25 cellular contexts compared by ENCODE assay signal in genomic region chr21:45225041-45225740, GRCh38.
DNase-seq lines count a peak whose midpoint lies in the region; ATAC-seq and TF ChIP-seq lines count a peak whose summit lies in the region.
"Had no signal": no experiment of that assay in that cellular context is flagged by ENCODE, and none has a peak within 500 bp of the region (broad histone marks: within the 10 kb centered on the region; RNA-seq: fewer than 3 reads in every experiment).

No MANE protein-coding gene starts in this region.

- intact Hi-C loops in tibial artery (cut with DNase I; ENCODE audit: low total_unique reads), result loop anchor here (10.0 kb wide), 1 partner anchor 50 kb away; no protein-coding TSS in a partner anchor

- peaks cover 16% of the 10 kb centered on the region for H3K27me3 Mint-ChIP-seq in activated CD8-positive, alpha-beta memory T cell treated with anti-CD3 and anti-CD28 coated beads, Interleukin-2, amount 10 ng/mL, durations not matched to agents 7 days and 5 days
- no peaks in the 10 kb centered on the region for H3K27me3 Mint-ChIP-seq in activated T-helper 17 cell treated with anti-CD3 and anti-CD28 coated beads, Interleukin-2, amount 50 U/mL, for 72 hours
- no peaks in the 10 kb centered on the region for H3K27me3 Mint-ChIP-seq in naive B cell

- H3K4me3 ChIP-seq in H7 (ENCODE audit: insufficient read depth, low read depth, low read length) (no peak overlapping the region), tibial artery (no peak overlapping the region)
- H3K4me3 ChIP-seq: breast epithelium, heart right ventricle, smooth muscle cell, stomach, tibial nerve had no signal

- H3K36me3 Mint-ChIP-seq in activated CD8-positive, alpha-beta memory T cell treated with anti-CD3 and anti-CD28 coated beads, Interleukin-2, amount 10 ng/mL, durations not matched to agents 7 days and 5 days, result peaks cover 12% of the 10 kb centered on the region
- H3K36me3 Mint-ChIP-seq in activated T-helper 17 cell treated with anti-CD3 and anti-CD28 coated beads, Interleukin-2, amount 50 U/mL, for 72 hours (ENCODE audit: low read depth), result peaks cover 8% of the 10 kb centered on the region
- H3K36me3 Mint-ChIP-seq in naive B cell, result peaks cover 5 to 9% of the 10 kb centered on the region in 2 donors

- H3K36me3 ChIP-seq in H7 (replicated peaks; ENCODE audit: control insufficient read depth, insufficient read depth, low read length) (no peaks in the 10 kb centered on the region), tibial artery (peaks cover 37 to 54% (median 43%) of the 10 kb centered on the region in 3 donors)
- H3K36me3 ChIP-seq: breast epithelium had no signal

- H3K27ac ChIP-seq in tibial artery, result no peak overlapping the region
- H3K27ac ChIP-seq: breast epithelium, KMS-11, parathyroid adenoma, tibial nerve had no signal

- no peak for DNase-seq in activated CD8-positive, alpha-beta memory T cell treated with anti-CD3 and anti-CD28 coated beads, Interleukin-2, amount 10 ng/mL, durations not matched to agents 7 days and 5 days
- DNase-seq in activated CD8-positive, alpha-beta memory T cell treated with anti-CD3 and anti-CD28 coated beads, Interleukin-2, amount 50 U/mL, for 48 hours, result no peak
- peak; percentile 31 for DNase-seq in H7
- no peak for DNase-seq in naive B cell
- DNase-seq in KBM-7, result no peak
- DNase-seq in tibial artery, result no peak
- no peak for DNase-seq in Ammon's horn (ENCODE audit: low spot score)
- DNase-seq: amniotic stem cell, esophagus squamous epithelium, foreskin melanocyte, heart right ventricle, NCI-H1417 treated with DMSO at 0.1 percent for 48 hours, NCI-H2081, NCI-H226, NCI-H774, SK-N-SH, stomach had no signal

- H3K9me3 ChIP-seq in tibial artery, result no peaks in the 10 kb centered on the region
- H3K9me3 ChIP-seq: breast epithelium, esophagus squamous epithelium, heart right ventricle, SK-N-SH, stomach, tibial nerve had no signal

- in situ Hi-C loops in KBM-7 (cut with MboI; ENCODE audit: low pct_unique_long_range_greater_than_20kb, low sequenced_read_pairs), result no loop called here

- CTCF ChIA-PET in activated CD8-positive, alpha-beta memory T cell treated with anti-CD3 and anti-CD28 coated beads, Interleukin-2, amount 10 ng/mL, durations not matched to agents 7 days and 5 days (lab: Charles Lee), result interaction anchor here (1.0 to 1.3 kb wide), 4 partner anchors 11 to 88 kb away, joined by 3 to 4 read pairs (median 4); no protein-coding TSS in a partner anchor

- peak overlapping the region; percentile 83 for H3K27ac Mint-ChIP-seq in activated CD8-positive, alpha-beta memory T cell treated with anti-CD3 and anti-CD28 coated beads, Interleukin-2, amount 10 ng/mL, durations not matched to agents 7 days and 5 days
- H3K27ac Mint-ChIP-seq in activated T-helper 17 cell treated with anti-CD3 and anti-CD28 coated beads, Interleukin-2, amount 50 U/mL, for 72 hours, result peak overlapping the region; percentile 79
- peak overlapping the region in 4 of 6 donors; percentile 4 to 69 (median 42) for H3K27ac Mint-ChIP-seq in naive B cell

- no peak for ATAC-seq in activated CD8-positive, alpha-beta memory T cell treated with anti-CD3 and anti-CD28 coated beads, Interleukin-2, amount 10 ng/mL, durations not matched to agents 7 days and 5 days
- ATAC-seq in activated T-helper 17 cell treated with anti-CD3 and anti-CD28 coated beads, Interleukin-2, amount 50 U/mL, for 72 hours (replicated peaks), result no peak
- no peak for ATAC-seq in naive B cell (ENCODE audit: low read depth in 2 of 2)
- ATAC-seq: HCT116 had no signal

- peaks cover 59% of the 10 kb centered on the region for H3K4me1 Mint-ChIP-seq in activated CD8-positive, alpha-beta memory T cell treated with anti-CD3 and anti-CD28 coated beads, Interleukin-2, amount 10 ng/mL, durations not matched to agents 7 days and 5 days
- peaks cover 19% of the 10 kb centered on the region for H3K4me1 Mint-ChIP-seq in activated T-helper 17 cell treated with anti-CD3 and anti-CD28 coated beads, Interleukin-2, amount 50 U/mL, for 72 hours
- peaks cover 7 to 23% (median 8%) of the 10 kb centered on the region in 3 donors for H3K4me1 Mint-ChIP-seq in naive B cell
- H3K4me1 Mint-ChIP-seq: neural crest cell had no signal

- peaks cover 0 to 17% (median 9%) of the 10 kb centered on the region in 4 donors for H3K4me1 ChIP-seq in tibial artery
- H3K4me1 ChIP-seq: breast epithelium, parathyroid adenoma had no signal

- H3K4me3 Mint-ChIP-seq in activated CD8-positive, alpha-beta memory T cell treated with anti-CD3 and anti-CD28 coated beads, Interleukin-2, amount 10 ng/mL, durations not matched to agents 7 days and 5 days, result no peak overlapping the region
- H3K4me3 Mint-ChIP-seq in activated T-helper 17 cell treated with anti-CD3 and anti-CD28 coated beads, Interleukin-2, amount 50 U/mL, for 72 hours, result peak overlapping the region; percentile 51
- H3K4me3 Mint-ChIP-seq in naive B cell, result no peak overlapping the region
- H3K4me3 Mint-ChIP-seq: neural crest cell had no signal

- TF ChIP-seq CTCF in tibial artery (IDR thresholded peaks at IDR 0.05), result no peak

- H3K27me3 ChIP-seq in H7 (ENCODE audit: control insufficient read depth, insufficient read depth, low read length) (no peaks in the 10 kb centered on the region), tibial artery (no peaks in the 10 kb centered on the region)
- H3K27me3 ChIP-seq: breast epithelium, tibial nerve had no signal

- no peaks in the 10 kb centered on the region for H3K9me3 Mint-ChIP-seq in activated CD8-positive, alpha-beta memory T cell treated with anti-CD3 and anti-CD28 coated beads, Interleukin-2, amount 10 ng/mL, durations not matched to agents 7 days and 5 days (ENCODE audit: low read depth)
- no peaks in the 10 kb centered on the region for H3K9me3 Mint-ChIP-seq in activated T-helper 17 cell treated with anti-CD3 and anti-CD28 coated beads, Interleukin-2, amount 50 U/mL, for 72 hours
- peaks cover 0 to 2% (median 0%) of the 10 kb centered on the region in 7 donors for H3K9me3 Mint-ChIP-seq in naive B cell
- H3K9me3 Mint-ChIP-seq: neural crest cell had no signal
